Comparison of ENCODE assay signal across 29 cellular contexts in genomic region chr2:220493871-220494525, GRCh38.
"Had no signal": no experiment of that assay in that cellular context is flagged by ENCODE, and none has a peak within 500 bp of the region (broad histone marks: within the 10 kb centered on the region; RNA-seq: fewer than 3 reads in every experiment).

No MANE protein-coding gene starts in this region.

- H3K27me3 Mint-ChIP-seq: natural killer cell treated with Interleukin-12 subunit alpha and Interleukin-12 subunit beta and Interleukin-15 and Interleukin-18, amount 100 ng/mL, for 72 hours; progenitor cell of endocrine pancreas; stimulated activated naive B cell treated with anti-CD40 and anti-IgM and Interleukin-4, amounts not matched to agents 10 μg/mL and 1 μg/mL and 100 μg/mL, for 72 hours; stimulated activated naive CD8-positive, alpha-beta T cell treated with anti-CD3 and anti-CD28 coated beads, Interleukin-15, Interleukin-2, amounts not matched to agents 100 ng/mL and 50 ng/mL, for 24 hours; type B pancreatic cell had no signal

- H3K36me3 Mint-ChIP-seq: natural killer cell treated with Interleukin-12 subunit alpha and Interleukin-12 subunit beta and Interleukin-15 and Interleukin-18, amount 100 ng/mL, for 72 hours; stimulated activated effector memory CD8-positive, alpha-beta T cell treated with anti-CD3 and anti-CD28 coated beads, Interleukin-12 subunit alpha, Interleukin-12 subunit beta, amount 100 ng/mL, for 72 hours; stimulated activated naive B cell treated with anti-CD40 and anti-IgM and Interleukin-4, amounts not matched to agents 10 μg/mL and 1 μg/mL and 100 μg/mL, for 72 hours; type B pancreatic cell had no signal

- ATAC-seq: naive thymus-derived CD8-positive, alpha-beta T cell; natural killer cell treated with Interleukin-12 subunit alpha and Interleukin-12 subunit beta and Interleukin-15 and Interleukin-18, amount 100 ng/mL, for 72 hours; psoas muscle; right cardiac atrium; right lobe of liver; stimulated activated effector memory CD8-positive, alpha-beta T cell treated with anti-CD3 and anti-CD28 coated beads, Interleukin-12 subunit alpha, Interleukin-12 subunit beta, amount 100 ng/mL, for 72 hours; stimulated activated naive B cell treated with anti-CD40 and anti-IgM and Interleukin-4, amounts not matched to agents 10 μg/mL and 1 μg/mL and 100 μg/mL, for 72 hours; upper lobe of right lung had no signal

- H3K36me3 ChIP-seq: ovary, right lobe of liver, sigmoid colon, stomach, thoracic aorta, thyroid gland, tibial nerve, upper lobe of right lung, uterus had no signal

- H3K79me2 ChIP-seq: parathyroid adenoma had no signal

- H3K27me3 ChIP-seq: ovary, right lobe of liver, sigmoid colon, stomach, thyroid gland, tibial nerve, upper lobe of right lung, uterus had no signal

- H3K27ac Mint-ChIP-seq: naive thymus-derived CD8-positive, alpha-beta T cell; natural killer cell treated with Interleukin-12 subunit alpha and Interleukin-12 subunit beta and Interleukin-15 and Interleukin-18, amount 100 ng/mL, for 72 hours; progenitor cell of endocrine pancreas; stimulated activated effector memory CD8-positive, alpha-beta T cell treated with anti-CD3 and anti-CD28 coated beads, Interleukin-12 subunit alpha, Interleukin-12 subunit beta, amount 100 ng/mL, for 72 hours; stimulated activated naive B cell treated with anti-CD40 and anti-IgM and Interleukin-4, amounts not matched to agents 10 μg/mL and 1 μg/mL and 100 μg/mL, for 72 hours; stimulated activated naive CD8-positive, alpha-beta T cell treated with anti-CD3 and anti-CD28 coated beads, Interleukin-15, Interleukin-2, amounts not matched to agents 100 ng/mL and 50 ng/mL, for 24 hours had no signal

- H3K4me1 Mint-ChIP-seq: naive thymus-derived CD8-positive, alpha-beta T cell; stimulated activated effector memory CD8-positive, alpha-beta T cell treated with anti-CD3 and anti-CD28 coated beads, Interleukin-12 subunit alpha, Interleukin-12 subunit beta, amount 100 ng/mL, for 72 hours; stimulated activated naive B cell treated with anti-CD40 and anti-IgM and Interleukin-4, amounts not matched to agents 10 μg/mL and 1 μg/mL and 100 μg/mL, for 72 hours had no signal

- H3K9me3 ChIP-seq: ovary, psoas muscle, right lobe of liver, sigmoid colon, stomach, thoracic aorta, thyroid gland, tibial nerve, upper lobe of right lung, uterus had no signal

- H2AFZ ChIP-seq: parathyroid adenoma had no signal

- H3K4me3 ChIP-seq: ovary, psoas muscle, right lobe of liver, sigmoid colon, stomach, thoracic aorta, thyroid gland, tibial nerve, upper lobe of right lung, uterus had no signal

- H3K9ac ChIP-seq: parathyroid adenoma had no signal

- H3K27ac ChIP-seq: ovary, parathyroid adenoma, psoas muscle, right lobe of liver, sigmoid colon, stomach, thoracic aorta, thyroid gland, tibial nerve, upper lobe of right lung, uterus had no signal

- H3K4me1 ChIP-seq: parathyroid adenoma, psoas muscle, right lobe of liver, sigmoid colon, stomach, tibial nerve, upper lobe of right lung, uterus had no signal

- DNase-seq: naive thymus-derived CD8-positive, alpha-beta T cell; nephron progenitor cell; occipital lobe; ovary; posterior cingulate gyrus; psoas muscle; right cardiac atrium; right lobe of liver; sigmoid colon; small intestine; stimulated activated CD4-positive, alpha-beta T cell treated with anti-CD3 and anti-CD28 coated beads, Interleukin-15, amount 100 ng/mL, for 24 hours; stimulated activated CD4-positive, alpha-beta T cell treated with anti-CD3 and anti-CD28 coated beads, Interleukin-2, amount 100 ng/mL, for 24 hours; stimulated activated CD4-positive, alpha-beta T cell treated with anti-CD3 and anti-CD28 coated beads, Interleukin-2, amount 100 ng/mL, for 48 hours; stimulated activated CD4-positive, alpha-beta T cell treated with anti-CD3 and anti-CD28 coated beads, Interleukin-4, amount 100 ng/mL, for 24 hours; stimulated activated naive B cell treated with anti-CD40 and anti-IgM and Interleukin-4, amounts not matched to agents 10 μg/mL and 1 μg/mL and 100 μg/mL, for 72 hours; stimulated activated naive CD4-positive, alpha-beta T cell treated with Interleukin-2 at 50 U/mL for 16 hours; stomach; thyroid gland; upper lobe of right lung; uterus had no signal

- H3K4me3 Mint-ChIP-seq: naive thymus-derived CD8-positive, alpha-beta T cell; natural killer cell treated with Interleukin-12 subunit alpha and Interleukin-12 subunit beta and Interleukin-15 and Interleukin-18, amount 100 ng/mL, for 72 hours; nephron progenitor cell; neural crest cell; stimulated activated effector memory CD8-positive, alpha-beta T cell treated with anti-CD3 and anti-CD28 coated beads, Interleukin-12 subunit alpha, Interleukin-12 subunit beta, amount 100 ng/mL, for 72 hours; stimulated activated naive B cell treated with anti-CD40 and anti-IgM and Interleukin-4, amounts not matched to agents 10 μg/mL and 1 μg/mL and 100 μg/mL, for 72 hours; stimulated activated naive CD8-positive, alpha-beta T cell treated with anti-CD3 and anti-CD28 coated beads, Interleukin-15, Interleukin-2, amounts not matched to agents 100 ng/mL and 50 ng/mL, for 24 hours had no signal

- H3K9me3 Mint-ChIP-seq: nephron progenitor cell; stimulated activated effector memory CD8-positive, alpha-beta T cell treated with anti-CD3 and anti-CD28 coated beads, Interleukin-12 subunit alpha, Interleukin-12 subunit beta, amount 100 ng/mL, for 72 hours; stimulated activated naive B cell treated with anti-CD40 and anti-IgM and Interleukin-4, amounts not matched to agents 10 μg/mL and 1 μg/mL and 100 μg/mL, for 72 hours; stimulated activated naive CD8-positive, alpha-beta T cell treated with anti-CD3 and anti-CD28 coated beads, Interleukin-15, Interleukin-2, amounts not matched to agents 100 ng/mL and 50 ng/mL, for 24 hours had no signal
